In the genomic region with DNA sequence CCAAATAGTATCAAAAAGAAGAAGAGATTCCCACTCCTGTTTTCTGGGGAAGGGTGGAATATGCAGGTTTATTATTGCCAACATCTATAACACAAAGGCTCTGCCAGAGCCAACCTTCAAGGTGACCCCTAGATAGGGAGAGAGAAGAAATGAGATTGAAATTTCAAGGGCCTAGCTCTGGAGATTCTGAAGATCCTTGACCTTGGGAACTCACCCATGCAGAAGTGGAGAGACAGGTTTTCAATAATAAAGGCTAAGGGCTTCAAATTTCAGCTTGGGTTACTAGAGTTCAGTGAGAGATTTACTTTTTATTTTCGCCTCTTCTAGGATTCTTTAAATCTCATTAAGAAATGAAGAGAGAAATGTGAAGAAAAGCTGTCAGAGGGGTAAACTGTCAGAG, we compare ENCODE assay signal across 15 cellular contexts.
DNase-seq lines count a peak whose midpoint lies in the region; ATAC-seq and TF ChIP-seq lines count a peak whose summit lies in the region.
"Had no signal": no experiment of that assay in that cellular context is flagged by ENCODE, and none has a peak within 500 bp of the region (broad histone marks: within the 10 kb centered on the region; RNA-seq: fewer than 3 reads in every experiment).

No MANE protein-coding gene starts in this region.

- H3K79me2 ChIP-seq in parathyroid adenoma = no peaks in the 10 kb centered on the region
- H3K79me2 ChIP-seq: hepatocyte had no signal

- TF ChIP-seq CTCF in CD8-positive, alpha-beta T cell (IDR thresholded peaks at IDR 0.05) = no peak
- TF ChIP-seq CTCF in parathyroid adenoma (IDR thresholded peaks at IDR 0.05) = no peak

- intact Hi-C loops in CD8-positive, alpha-beta T cell (cut with DNase I, micrococcal nuclease) = loop anchor here in 1 of 2 experiments (5.0 kb wide), 4 partner anchors 70 to 310 kb away; no protein-coding TSS in a partner anchor

- no peaks in the 10 kb centered on the region for H3K27me3 ChIP-seq in CD8-positive, alpha-beta T cell (ENCODE audit: insufficient read depth, low read length)
- no peaks in the 10 kb centered on the region for H3K27me3 ChIP-seq in parathyroid adenoma (ENCODE audit: control insufficient read depth, insufficient read depth, low read length)
- H3K27me3 ChIP-seq: dorsolateral prefrontal cortex, hepatocyte had no signal

- H3K36me3 Mint-ChIP-seq in CD8-positive, alpha-beta T cell = peaks cover 13% of the 10 kb centered on the region
- H3K36me3 Mint-ChIP-seq in central memory CD8-positive, alpha-beta T cell (ENCODE audit: insufficient read depth) = peaks cover 24% of the 10 kb centered on the region
- H3K36me3 Mint-ChIP-seq in activated CD8-positive, alpha-beta T cell treated with anti-CD3 and anti-CD28 coated beads, Interleukin-2, amount 10 ng/mL, durations not matched to agents 7 days and 5 days (ENCODE audit: low read depth) = peaks cover 30% of the 10 kb centered on the region

- peak overlapping the region; percentile 76 for H3K27ac Mint-ChIP-seq in CD8-positive, alpha-beta T cell
- peak overlapping the region; percentile 81 for H3K27ac Mint-ChIP-seq in central memory CD8-positive, alpha-beta T cell (ENCODE audit: low read depth)
- H3K27ac Mint-ChIP-seq in activated CD8-positive, alpha-beta T cell treated with anti-CD3 and anti-CD28 coated beads, Interleukin-2, amount 10 ng/mL, durations not matched to agents 7 days and 5 days = no peak overlapping the region

- POLR2A ChIA-PET in CD8-positive, alpha-beta T cell (lab: Charles Lee) = interaction anchor here (1.1 kb wide), 1 partner anchor 9 kb away, joined by 5 read pairs; no protein-coding TSS in a partner anchor
- POLR2A ChIA-PET in activated CD8-positive, alpha-beta T cell treated with anti-CD3 and anti-CD28 coated beads, Interleukin-2, amount 10 ng/mL, durations not matched to agents 7 days and 5 days (lab: Charles Lee) = interaction anchor here (1.4 kb wide), 1 partner anchor 70 kb away, joined by 4 read pairs; no protein-coding TSS in a partner anchor

- H3K4me1 ChIP-seq in CD8-positive, alpha-beta T cell (ENCODE audit: insufficient read depth, low read length) = peaks cover 39% of the 10 kb centered on the region
- H3K4me1 ChIP-seq in parathyroid adenoma = peaks cover 40% of the 10 kb centered on the region
- H3K4me1 ChIP-seq: SJCRH30 had no signal

- H2AFZ ChIP-seq in parathyroid adenoma = peak overlapping the region; percentile 1
- H2AFZ ChIP-seq: hepatocyte had no signal

- no peak for DNase-seq in CD8-positive, alpha-beta T cell
- DNase-seq in HT-29 (ENCODE audit: low spot score) (peak; percentile 36), NCI-H446 (lab: John Stamatoyannopoulos, UW) (no peak), D341Med (ENCODE audit: low spot score) (no peak)
- no peak for DNase-seq in central memory CD8-positive, alpha-beta T cell (ENCODE audit: low spot score in 2 of 2)
- DNase-seq in activated CD8-positive, alpha-beta T cell treated with anti-CD3 and anti-CD28 coated beads, Interleukin-2, amount 10 ng/mL, durations not matched to agents 7 days and 5 days = no peak
- DNase-seq: activated gamma-delta T cell treated with Interleukin-2 at 50 U/mL for 16 hours, dorsolateral prefrontal cortex had no signal

- CTCF ChIA-PET in CD8-positive, alpha-beta T cell (lab: Charles Lee) = interaction anchor here (0.6 to 3.4 kb wide), 26 partner anchors 8 to 312 kb away, joined by 3 to 18 read pairs (median 4); no protein-coding TSS in a partner anchor
- CTCF ChIA-PET in activated CD8-positive, alpha-beta T cell treated with anti-CD3 and anti-CD28 coated beads, Interleukin-2, amount 10 ng/mL, durations not matched to agents 7 days and 5 days (lab: Charles Lee) = interaction anchor here (0.6 to 3.3 kb wide), 36 partner anchors 7 to 314 kb away, joined by 3 to 25 read pairs (median 4); a partner anchor contains a TSS

- no peak overlapping the region for H3K27ac ChIP-seq in CD8-positive, alpha-beta T cell (ENCODE audit: low read depth, low read length)
- H3K27ac ChIP-seq in parathyroid adenoma = peak overlapping the region; percentile 92
- H3K27ac ChIP-seq: dorsolateral prefrontal cortex, hepatocyte, SJCRH30, thoracic aorta had no signal

- no peak overlapping the region for H3K4me3 ChIP-seq in CD8-positive, alpha-beta T cell (ENCODE audit: low read depth, low read length)
- no peak overlapping the region for H3K4me3 ChIP-seq in parathyroid adenoma (ENCODE audit: low read depth, low read length)
- H3K4me3 ChIP-seq: dorsolateral prefrontal cortex, hepatocyte, lung, SJCRH30, thoracic aorta had no signal

- peaks cover 21% of the 10 kb centered on the region for H3K9me3 Mint-ChIP-seq in CD8-positive, alpha-beta T cell
- peaks cover 4% of the 10 kb centered on the region for H3K9me3 Mint-ChIP-seq in central memory CD8-positive, alpha-beta T cell
- peaks cover 17% of the 10 kb centered on the region for H3K9me3 Mint-ChIP-seq in activated CD8-positive, alpha-beta T cell treated with anti-CD3 and anti-CD28 coated beads, Interleukin-2, amount 10 ng/mL, durations not matched to agents 7 days and 5 days (ENCODE audit: insufficient read depth)

- peaks cover 79% of the 10 kb centered on the region for H3K4me1 Mint-ChIP-seq in CD8-positive, alpha-beta T cell (ENCODE audit: low read depth)
- H3K4me1 Mint-ChIP-seq in central memory CD8-positive, alpha-beta T cell = peaks cover 67% of the 10 kb centered on the region
- H3K4me1 Mint-ChIP-seq in activated CD8-positive, alpha-beta T cell treated with anti-CD3 and anti-CD28 coated beads, Interleukin-2, amount 10 ng/mL, durations not matched to agents 7 days and 5 days (ENCODE audit: low read depth) = peaks cover 85% of the 10 kb centered on the region

- peak overlapping the region; percentile 22 for H3K4me2 ChIP-seq in parathyroid adenoma (ENCODE audit: low read length)
- H3K4me2 ChIP-seq: hepatocyte had no signal

- H3K4me3 Mint-ChIP-seq in CD8-positive, alpha-beta T cell = no peak overlapping the region
- H3K4me3 Mint-ChIP-seq in central memory CD8-positive, alpha-beta T cell = no peak overlapping the region
- no peak overlapping the region for H3K4me3 Mint-ChIP-seq in activated CD8-positive, alpha-beta T cell treated with anti-CD3 and anti-CD28 coated beads, Interleukin-2, amount 10 ng/mL, durations not matched to agents 7 days and 5 days
- H3K4me3 Mint-ChIP-seq: activated CD4-positive, alpha-beta T cell treated with anti-CD3 and anti-CD28 coated beads, Interleukin-2, amount 10 ng/mL, durations not matched to agents 7 days and 5 days; stimulated activated effector memory CD8-positive, alpha-beta T cell treated with anti-CD3 and anti-CD28 coated beads, Interleukin-12 subunit alpha, Interleukin-12 subunit beta, amount 100 ng/mL, for 72 hours had no signal

- H3K36me3 ChIP-seq in CD8-positive, alpha-beta T cell (ENCODE audit: insufficient read depth, low read length) = no peaks in the 10 kb centered on the region
- no peaks in the 10 kb centered on the region for H3K36me3 ChIP-seq in parathyroid adenoma (ENCODE audit: control insufficient read depth, insufficient read depth, low read length)
- H3K36me3 ChIP-seq: SJCRH30, thoracic aorta had no signal

- H3K27me3 Mint-ChIP-seq in CD8-positive, alpha-beta T cell (ENCODE audit: low read depth) = no peaks in the 10 kb centered on the region
- H3K27me3 Mint-ChIP-seq in central memory CD8-positive, alpha-beta T cell = no peaks in the 10 kb centered on the region
- H3K27me3 Mint-ChIP-seq in activated CD8-positive, alpha-beta T cell treated with anti-CD3 and anti-CD28 coated beads, Interleukin-2, amount 10 ng/mL, durations not matched to agents 7 days and 5 days (ENCODE audit: low read depth) = peaks cover 2% of the 10 kb centered on the region

- ATAC-seq in CD8-positive, alpha-beta T cell = no peak
- ATAC-seq in central memory CD8-positive, alpha-beta T cell (replicated peaks; ENCODE audit: extremely low read depth, poor library complexity, severe bottlenecking) = no peak
- ATAC-seq in activated CD8-positive, alpha-beta T cell treated with anti-CD3 and anti-CD28 coated beads, Interleukin-2, amount 10 ng/mL, durations not matched to agents 7 days and 5 days = no peak
- ATAC-seq: stimulated activated effector memory CD8-positive, alpha-beta T cell treated with anti-CD3 and anti-CD28 coated beads, Interleukin-12 subunit alpha, Interleukin-12 subunit beta, amount 100 ng/mL, for 72 hours had no signal

- H3K9ac ChIP-seq in parathyroid adenoma = no peak overlapping the region

- H3K9me3 ChIP-seq in CD8-positive, alpha-beta T cell (ENCODE audit: low read length) = no peaks in the 10 kb centered on the region
- H3K9me3 ChIP-seq in parathyroid adenoma (ENCODE audit: control insufficient read depth, low read length) = no peaks in the 10 kb centered on the region
- H3K9me3 ChIP-seq: SJCRH30, thoracic aorta had no signal
